ENCODE assay signal across 22 cellular contexts in the genomic region with DNA sequence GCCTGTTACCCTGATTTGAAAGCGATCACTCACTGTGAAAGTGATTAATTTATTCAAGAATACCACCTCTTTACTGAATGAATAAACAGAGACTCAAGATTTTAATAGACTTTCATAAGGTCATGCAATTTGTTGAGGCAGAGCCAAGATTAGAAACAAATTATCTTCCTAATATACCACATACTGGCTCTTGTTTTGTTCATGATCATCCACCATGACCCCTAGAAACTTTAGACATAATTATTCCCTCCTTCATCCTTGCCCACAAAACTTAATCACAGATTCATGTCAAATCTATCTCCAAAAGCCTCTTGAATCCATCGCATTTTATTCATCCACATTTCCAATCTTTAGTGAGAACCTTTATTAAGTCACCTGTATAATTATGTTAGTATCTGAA.
"Had no signal": no experiment of that assay in that cellular context is flagged by ENCODE, and none has a peak within 500 bp of the region (broad histone marks: within the 10 kb centered on the region; RNA-seq: fewer than 3 reads in every experiment).

No MANE protein-coding gene starts in this region.

- H3K27me3 Mint-ChIP-seq: natural killer cell treated with Interleukin-12 subunit alpha and Interleukin-12 subunit beta and Interleukin-15 and Interleukin-18, amount 100 ng/mL, for 72 hours; progenitor cell of endocrine pancreas; stimulated activated naive B cell treated with anti-CD40 and anti-IgM and Interleukin-4, amounts not matched to agents 10 μg/mL and 1 μg/mL and 100 μg/mL, for 72 hours; stimulated activated naive CD8-positive, alpha-beta T cell treated with anti-CD3 and anti-CD28 coated beads, Interleukin-15, Interleukin-2, amounts not matched to agents 100 ng/mL and 50 ng/mL, for 24 hours had no signal

- ATAC-seq: left cardiac atrium; mucosa of descending colon; natural killer cell treated with Interleukin-12 subunit alpha and Interleukin-12 subunit beta and Interleukin-15 and Interleukin-18, amount 100 ng/mL, for 72 hours; stimulated activated naive B cell treated with anti-CD40 and anti-IgM and Interleukin-4, amounts not matched to agents 10 μg/mL and 1 μg/mL and 100 μg/mL, for 72 hours had no signal

- H3K4me3 ChIP-seq: left lung, mucosa of descending colon, neural progenitor cell, right atrium auricular region, skin epidermis, thoracic aorta, tibial nerve, upper lobe of left lung had no signal

- H3K27ac ChIP-seq: dorsolateral prefrontal cortex, left lung, neural progenitor cell, parathyroid adenoma, right atrium auricular region, skin epidermis, thoracic aorta, tibial nerve, upper lobe of left lung had no signal

- H3K4me1 ChIP-seq: left lung, parathyroid adenoma, right atrium auricular region, tibial nerve, upper lobe of left lung had no signal

- H3K27me3 ChIP-seq: dorsolateral prefrontal cortex, left lung, neural progenitor cell, right atrium auricular region, tibial nerve, upper lobe of left lung had no signal

- DNase-seq: dorsolateral prefrontal cortex; effector CD4-positive, alpha-beta T cell; hypothalamus; left cardiac atrium; left lung; mesenchymal stem cell; mucosa of descending colon; naive B cell; stimulated activated CD4-positive, alpha-beta T cell treated with anti-CD3 and anti-CD28 coated beads, Interleukin-15, amount 100 ng/mL, for 24 hours; stimulated activated CD4-positive, alpha-beta T cell treated with anti-CD3 and anti-CD28 coated beads, Interleukin-2, amount 100 ng/mL, for 48 hours; stimulated activated naive B cell treated with anti-CD40 and anti-IgM and Interleukin-4, amounts not matched to agents 10 μg/mL and 1 μg/mL and 100 μg/mL, for 72 hours; upper lobe of left lung had no signal

- H3K4me1 Mint-ChIP-seq: mesothelial cell of epicardium; naive B cell; stimulated activated naive B cell treated with anti-CD40 and anti-IgM and Interleukin-4, amounts not matched to agents 10 μg/mL and 1 μg/mL and 100 μg/mL, for 72 hours had no signal

- H3K9me3 ChIP-seq: left lung, mucosa of descending colon, right atrium auricular region, thoracic aorta, tibial nerve, upper lobe of left lung had no signal

- H3K36me3 ChIP-seq: left lung, neural progenitor cell, right atrium auricular region, thoracic aorta, tibial nerve, upper lobe of left lung had no signal

- H3K36me3 Mint-ChIP-seq: mesothelial cell of epicardium; naive B cell; natural killer cell treated with Interleukin-12 subunit alpha and Interleukin-12 subunit beta and Interleukin-15 and Interleukin-18, amount 100 ng/mL, for 72 hours; neural progenitor cell; stimulated activated naive B cell treated with anti-CD40 and anti-IgM and Interleukin-4, amounts not matched to agents 10 μg/mL and 1 μg/mL and 100 μg/mL, for 72 hours had no signal

- H3K27ac Mint-ChIP-seq: mesothelial cell of epicardium; natural killer cell treated with Interleukin-12 subunit alpha and Interleukin-12 subunit beta and Interleukin-15 and Interleukin-18, amount 100 ng/mL, for 72 hours; neural progenitor cell; progenitor cell of endocrine pancreas; stimulated activated naive B cell treated with anti-CD40 and anti-IgM and Interleukin-4, amounts not matched to agents 10 μg/mL and 1 μg/mL and 100 μg/mL, for 72 hours; stimulated activated naive CD8-positive, alpha-beta T cell treated with anti-CD3 and anti-CD28 coated beads, Interleukin-15, Interleukin-2, amounts not matched to agents 100 ng/mL and 50 ng/mL, for 24 hours had no signal

- H3K4me3 Mint-ChIP-seq: mesothelial cell of epicardium; naive B cell; natural killer cell treated with Interleukin-12 subunit alpha and Interleukin-12 subunit beta and Interleukin-15 and Interleukin-18, amount 100 ng/mL, for 72 hours; neural progenitor cell; stimulated activated naive B cell treated with anti-CD40 and anti-IgM and Interleukin-4, amounts not matched to agents 10 μg/mL and 1 μg/mL and 100 μg/mL, for 72 hours; stimulated activated naive CD8-positive, alpha-beta T cell treated with anti-CD3 and anti-CD28 coated beads, Interleukin-15, Interleukin-2, amounts not matched to agents 100 ng/mL and 50 ng/mL, for 24 hours had no signal

- H2AFZ ChIP-seq: parathyroid adenoma had no signal

- H3K79me2 ChIP-seq: parathyroid adenoma had no signal

- H3K9me3 Mint-ChIP-seq: mesothelial cell of epicardium, neural progenitor cell had no signal
